Comparison of ENCODE assay signal across 1 cellular context in the genomic region with DNA sequence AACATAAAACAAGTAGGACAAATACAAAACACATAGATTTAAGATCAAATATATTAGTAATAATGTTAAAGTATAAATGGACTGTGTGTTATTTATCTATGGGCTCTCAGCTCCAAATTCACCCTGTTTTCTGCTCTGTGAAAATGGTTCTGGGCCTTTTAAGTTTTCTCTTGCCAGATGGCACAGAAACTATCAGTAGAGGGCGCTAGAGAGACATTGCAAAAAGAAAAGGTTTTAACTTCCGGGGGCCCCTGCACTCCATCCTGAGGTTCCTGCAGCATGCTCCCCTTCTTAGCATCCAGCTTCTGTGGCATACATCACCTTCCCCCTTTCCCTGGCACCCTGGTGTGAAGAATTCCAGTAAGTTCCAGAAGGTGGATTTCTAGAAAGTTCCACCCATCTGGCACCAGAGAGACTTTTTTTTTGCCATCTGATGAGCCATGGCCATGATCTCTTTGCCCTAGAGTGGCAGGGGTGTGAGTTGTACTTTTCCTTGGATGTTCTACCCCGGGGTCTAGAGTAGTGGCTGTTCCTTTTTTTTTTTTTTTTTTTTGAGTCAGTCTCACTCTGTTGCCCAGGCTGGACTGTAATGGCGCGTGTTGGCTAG.
TF ChIP-seq lines count a peak whose summit lies in the region.

No MANE protein-coding gene starts in this region.

TF ChIP-seq in GM23338, 12 proteins besides CTCF, POLR2A, EP300 and RAD21 (continued from another document):
- TF ChIP-seq JUNB (IDR thresholded peaks at IDR 0.05; ENCODE audit: unreplicated experiment) (no peak), ZNF114 (CRISPR knock-in tag; IDR thresholded peaks at IDR 0.05) (no peak), EZH2 (IDR thresholded peaks at IDR 0.05; ENCODE audit: low read depth, unreplicated experiment) (no peak)
- TF ChIP-seq, protein P1, sequence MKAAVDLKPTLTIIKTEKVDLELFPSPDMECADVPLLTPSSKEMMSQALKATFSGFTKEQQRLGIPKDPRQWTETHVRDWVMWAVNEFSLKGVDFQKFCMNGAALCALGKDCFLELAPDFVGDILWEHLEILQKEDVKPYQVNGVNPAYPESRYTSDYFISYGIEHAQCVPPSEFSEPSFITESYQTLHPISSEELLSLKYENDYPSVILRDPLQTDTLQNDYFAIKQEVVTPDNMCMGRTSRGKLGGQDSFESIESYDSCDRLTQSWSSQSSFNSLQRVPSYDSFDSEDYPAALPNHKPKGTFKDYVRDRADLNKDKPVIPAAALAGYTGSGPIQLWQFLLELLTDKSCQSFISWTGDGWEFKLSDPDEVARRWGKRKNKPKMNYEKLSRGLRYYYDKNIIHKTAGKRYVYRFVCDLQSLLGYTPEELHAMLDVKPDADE (IDR thresholded peaks at IDR 0.05) = no peak
- TF ChIP-seq, protein P2, sequence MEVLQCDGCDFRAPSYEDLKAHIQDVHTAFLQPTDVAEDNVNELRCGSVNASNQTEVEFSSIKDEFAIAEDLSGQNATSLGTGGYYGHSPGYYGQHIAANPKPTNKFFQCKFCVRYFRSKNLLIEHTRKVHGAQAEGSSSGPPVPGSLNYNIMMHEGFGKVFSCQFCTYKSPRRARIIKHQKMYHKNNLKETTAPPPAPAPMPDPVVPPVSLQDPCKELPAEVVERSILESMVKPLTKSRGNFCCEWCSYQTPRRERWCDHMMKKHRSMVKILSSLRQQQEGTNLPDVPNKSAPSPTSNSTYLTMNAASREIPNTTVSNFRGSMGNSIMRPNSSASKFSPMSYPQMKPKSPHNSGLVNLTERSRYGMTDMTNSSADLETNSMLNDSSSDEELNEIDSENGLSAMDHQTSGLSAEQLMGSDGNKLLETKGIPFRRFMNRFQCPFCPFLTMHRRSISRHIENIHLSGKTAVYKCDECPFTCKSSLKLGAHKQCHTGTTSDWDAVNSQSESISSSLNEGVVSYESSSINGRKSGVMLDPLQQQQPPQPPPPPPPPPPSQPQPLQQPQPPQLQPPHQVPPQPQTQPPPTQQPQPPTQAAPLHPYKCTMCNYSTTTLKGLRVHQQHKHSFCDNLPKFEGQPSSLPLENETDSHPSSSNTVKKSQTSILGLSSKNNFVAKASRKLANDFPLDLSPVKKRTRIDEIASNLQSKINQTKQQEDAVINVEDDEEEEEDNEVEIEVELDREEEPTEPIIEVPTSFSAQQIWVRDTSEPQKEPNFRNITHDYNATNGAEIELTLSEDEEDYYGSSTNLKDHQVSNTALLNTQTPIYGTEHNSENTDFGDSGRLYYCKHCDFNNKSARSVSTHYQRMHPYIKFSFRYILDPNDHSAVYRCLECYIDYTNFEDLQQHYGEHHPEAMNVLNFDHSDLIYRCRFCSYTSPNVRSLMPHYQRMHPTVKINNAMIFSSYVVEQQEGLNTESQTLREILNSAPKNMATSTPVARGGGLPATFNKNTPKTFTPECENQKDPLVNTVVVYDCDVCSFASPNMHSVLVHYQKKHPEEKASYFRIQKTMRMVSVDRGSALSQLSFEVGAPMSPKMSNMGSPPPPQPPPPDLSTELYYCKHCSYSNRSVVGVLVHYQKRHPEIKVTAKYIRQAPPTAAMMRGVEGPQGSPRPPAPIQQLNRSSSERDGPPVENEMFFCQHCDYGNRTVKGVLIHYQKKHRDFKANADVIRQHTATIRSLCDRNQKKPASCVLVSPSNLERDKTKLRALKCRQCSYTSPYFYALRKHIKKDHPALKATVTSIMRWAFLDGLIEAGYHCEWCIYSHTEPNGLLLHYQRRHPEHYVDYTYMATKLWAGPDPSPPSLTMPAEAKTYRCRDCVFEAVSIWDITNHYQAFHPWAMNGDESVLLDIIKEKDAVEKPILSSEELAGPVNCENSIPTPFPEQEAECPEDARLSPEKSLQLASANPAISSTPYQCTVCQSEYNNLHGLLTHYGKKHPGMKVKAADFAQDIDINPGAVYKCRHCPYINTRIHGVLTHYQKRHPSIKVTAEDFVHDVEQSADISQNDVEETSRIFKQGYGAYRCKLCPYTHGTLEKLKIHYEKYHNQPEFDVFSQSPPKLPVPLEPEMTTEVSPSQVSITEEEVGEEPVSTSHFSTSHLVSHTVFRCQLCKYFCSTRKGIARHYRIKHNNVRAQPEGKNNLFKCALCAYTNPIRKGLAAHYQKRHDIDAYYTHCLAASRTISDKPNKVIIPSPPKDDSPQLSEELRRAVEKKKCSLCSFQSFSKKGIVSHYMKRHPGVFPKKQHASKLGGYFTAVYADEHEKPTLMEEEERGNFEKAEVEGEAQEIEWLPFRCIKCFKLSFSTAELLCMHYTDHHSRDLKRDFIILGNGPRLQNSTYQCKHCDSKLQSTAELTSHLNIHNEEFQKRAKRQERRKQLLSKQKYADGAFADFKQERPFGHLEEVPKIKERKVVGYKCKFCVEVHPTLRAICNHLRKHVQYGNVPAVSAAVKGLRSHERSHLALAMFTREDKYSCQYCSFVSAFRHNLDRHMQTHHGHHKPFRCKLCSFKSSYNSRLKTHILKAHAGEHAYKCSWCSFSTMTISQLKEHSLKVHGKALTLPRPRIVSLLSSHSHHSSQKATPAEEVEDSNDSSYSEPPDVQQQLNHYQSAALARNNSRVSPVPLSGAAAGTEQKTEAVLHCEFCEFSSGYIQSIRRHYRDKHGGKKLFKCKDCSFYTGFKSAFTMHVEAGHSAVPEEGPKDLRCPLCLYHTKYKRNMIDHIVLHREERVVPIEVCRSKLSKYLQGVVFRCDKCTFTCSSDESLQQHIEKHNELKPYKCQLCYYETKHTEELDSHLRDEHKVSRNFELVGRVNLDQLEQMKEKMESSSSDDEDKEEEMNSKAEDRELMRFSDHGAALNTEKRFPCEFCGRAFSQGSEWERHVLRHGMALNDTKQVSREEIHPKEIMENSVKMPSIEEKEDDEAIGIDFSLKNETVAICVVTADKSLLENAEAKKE (CRISPR knock-in tag; IDR thresholded peaks at IDR 0.05) = no peak
